Comparison of ENCODE assay signal across 10 cellular contexts in the genomic region with DNA sequence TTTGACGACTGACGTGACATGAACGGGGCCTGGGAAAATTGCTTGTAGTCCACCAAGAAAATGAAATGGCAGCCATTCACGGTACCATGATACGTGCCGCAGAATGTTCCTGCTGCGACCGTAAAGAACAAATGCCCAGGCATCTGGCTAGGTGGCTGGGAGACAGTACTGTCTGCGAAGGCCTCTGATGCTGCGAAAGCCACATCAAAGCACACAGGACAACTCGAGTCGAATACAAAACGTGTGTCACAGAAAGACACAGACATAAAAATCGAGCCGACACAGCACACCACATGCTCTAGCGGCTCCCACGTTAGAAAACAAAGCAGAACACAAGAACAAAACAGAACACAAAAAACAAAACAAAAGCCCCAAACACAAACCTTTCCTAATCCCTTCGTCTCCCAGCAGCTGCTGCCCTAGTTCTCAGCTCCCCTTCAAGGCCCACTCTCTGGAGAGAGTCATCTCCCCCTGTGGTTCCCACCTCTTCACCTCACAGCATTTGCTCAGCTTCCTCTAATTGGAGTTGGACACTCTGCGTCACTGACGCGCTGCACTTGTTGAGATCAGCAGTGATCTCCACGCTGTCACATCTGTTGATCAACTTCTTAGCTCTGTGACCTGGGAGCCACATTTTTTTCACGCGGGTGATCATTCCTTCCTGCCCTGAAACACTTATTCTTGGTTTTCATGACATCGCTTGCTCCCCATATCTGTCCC.
A peak's percentile ranks its signal among the peaks of the same experiment; 100 is the strongest.
DNase-seq lines count a peak whose midpoint lies in the region; ATAC-seq and FAIRE-seq lines count a peak whose summit lies in the region.
"Had no signal": no experiment of that assay in that cellular context is flagged by ENCODE, and none has a peak within 500 bp of the region (broad histone marks: within the 10 kb centered on the region; RNA-seq: fewer than 3 reads in every experiment).

No MANE protein-coding gene starts in this region.

- H3K27ac Mint-ChIP-seq in T-cell, result peak overlapping the region; percentile 92 to 97

- peaks cover 23% of the 10 kb centered on the region for H3K36me3 Mint-ChIP-seq in T-cell

- no peaks in the 10 kb centered on the region for H3K9me3 Mint-ChIP-seq in T-cell

- no peak for FAIRE-seq in GM19239 (lab: Jason Lieb, UNC)

- peak overlapping the region; percentile 70 to 79 (median 75) for H3K4me3 Mint-ChIP-seq in T-cell

- no peaks in the 10 kb centered on the region for H3K27me3 Mint-ChIP-seq in T-cell

- POLR2A ChIA-PET in T-cell (lab: Charles Lee), result interaction anchor here in 1 of 2 donors (1.2 kb wide), 1 partner anchor 12 kb away, joined by 5 read pairs; no protein-coding TSS in a partner anchor

- ATAC-seq in T-cell (replicated peaks in 1 of 4), result peak; percentile 81 to 92 (median 86)
- no peak for ATAC-seq in GM18870 (IDR thresholded peaks at IDR 0.05; ENCODE audit: unreplicated experiment)

- CTCF ChIA-PET in T-cell (lab: Charles Lee), result interaction anchor here (1.0 to 1.5 kb wide), 4 partner anchors 9 to 17 kb away, joined by 5 to 8 read pairs (median 7); no protein-coding TSS in a partner anchor

- DNase-seq in T-cell (peak; percentile 18 to 96 (median 80)), activated T-cell treated with anti-CD3 and anti-CD28 coated beads for 48 hours (ENCODE audit: low read depth) (peak; percentile 56), medulla oblongata (ENCODE audit: extremely low spot score) (peak; percentile 30), NCI-H510A (lab: John Stamatoyannopoulos, UW) (no peak), GM19239 (ENCODE audit: insufficient read length, low spot score) (no peak), NCI-H748 treated with DMSO at 0.1 percent for 48 hours (lab: John Stamatoyannopoulos, UW) (no peak)
- DNase-seq in stimulated activated CD8-positive, alpha-beta memory T cell treated with anti-CD3 and anti-CD28 coated beads, Interleukin-4, amount 100 ng/mL, for 48 hours, result peak; percentile 72
- DNase-seq: Karpas-422, thyroid gland had no signal

- peaks cover 64 to 75% (median 66%) of the 10 kb centered on the region in 3 donors for H3K4me1 Mint-ChIP-seq in T-cell

Comparison
In these comparisons a context has a peak if more than half of its experiments do, and no peak if none do; other contexts are left out.
1. DNase-seq: peak in T-cell (34 of 34), activated T-cell treated with anti-CD3 and anti-CD28 coated beads for 48 hours (single experiment), medulla oblongata (single experiment) and stimulated activated CD8-positive, alpha-beta memory T cell treated with anti-CD3 and anti-CD28 coated beads, Interleukin-4, amount 100 ng/mL, for 48 hours (single experiment); none in NCI-H510A (single experiment), GM19239 (single experiment) and NCI-H748 treated with DMSO at 0.1 percent for 48 hours (single experiment).